In the genomic region with DNA sequence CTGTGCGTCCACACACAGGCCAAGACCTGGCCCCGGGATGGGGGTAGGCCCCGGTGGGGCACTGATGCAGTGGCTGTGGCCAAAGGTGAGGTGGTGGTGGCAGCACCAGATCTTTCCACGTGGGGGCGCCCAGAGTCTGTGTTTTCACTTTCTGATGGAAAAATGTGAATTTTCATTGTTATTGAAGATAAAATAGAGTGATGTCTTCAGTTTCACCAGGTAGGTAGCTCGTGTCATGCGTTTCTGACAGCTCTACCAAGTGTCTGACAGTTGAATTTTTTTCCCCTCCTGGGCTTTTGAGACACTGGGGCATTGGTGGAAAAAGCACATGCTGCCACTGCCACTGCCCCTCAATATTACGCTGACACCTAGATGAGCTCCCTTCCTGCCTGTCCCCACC, we compare ENCODE assay signal across 8 cellular contexts. TPM values are rescaled to one million over a fixed set of nuclear protein-coding genes. Genes with fewer than 3 reads are reported as not detected.
DNase-seq lines count a peak whose midpoint lies in the region; ATAC-seq and TF ChIP-seq lines count a peak whose summit lies in the region.

No MANE protein-coding gene starts in this region.

- no peak overlapping the region for H3K4me3 Mint-ChIP-seq in memory B cell

- peaks cover 4% of the 10 kb centered on the region for H3K36me3 Mint-ChIP-seq in memory B cell

- no CpG with 5 or more reads among the region's 8 CpGs for WGBS in mesendoderm (ENCODE audit: extremely low coverage, insufficient coverage, low lambda C conversion rate)

- H2AK5ac ChIP-seq in mesendoderm (ENCODE audit: low read length), result no peak overlapping the region

- H3K4me2 ChIP-seq in Loucy (ENCODE audit: low read depth, low read length, poor library complexity, severe bottlenecking), result no peak overlapping the region
- no peak overlapping the region for H3K4me2 ChIP-seq in mesendoderm (ENCODE audit: low read length)

- H3K36me3 ChIP-seq in Loucy (ENCODE audit: insufficient read depth, low read length) (peaks cover 75% of the 10 kb centered on the region; the same call in 1 of the 2 replicates), mesendoderm (ENCODE audit: control insufficient read depth, insufficient read depth, low read length) (peaks cover 43% of the 10 kb centered on the region)

- peak; percentile 77 for TF ChIP-seq CTCF in GM12864 (IDR thresholded peaks at IDR 0.05; ENCODE audit: low read depth, low read length, missing control alignments)
- peak; percentile 97 for TF ChIP-seq CTCF in Loucy (conservative IDR thresholded peaks at IDR 0.05; ENCODE audit: low read length)
- TF ChIP-seq CTCF in choroid plexus epithelial cell (conservative IDR thresholded peaks at IDR 0.05; ENCODE audit: low read depth, low read length), result peak; percentile 94

- H3K18ac ChIP-seq in mesendoderm (ENCODE audit: low read length), result no peak overlapping the region

- no peak overlapping the region for H3K56ac ChIP-seq in mesendoderm (ENCODE audit: low read length)

- no peak overlapping the region for H2BK5ac ChIP-seq in mesendoderm (ENCODE audit: low read length)

- H3K9ac ChIP-seq in Loucy (ENCODE audit: low read depth, low read length, poor library complexity, severe bottlenecking) (no peak overlapping the region), mesendoderm (ENCODE audit: low read length) (no peak overlapping the region)

- no peaks in the 10 kb centered on the region for H3K9me3 ChIP-seq in Loucy (ENCODE audit: insufficient read depth, low read depth, low read length)

- no peak overlapping the region for H2BK120ac ChIP-seq in mesendoderm (ENCODE audit: low read depth, low read length)

- no peaks in the 10 kb centered on the region for H3K4me1 ChIP-seq in Loucy (ENCODE audit: insufficient read depth, low read length, poor library complexity, severe bottlenecking)
- H3K4me1 ChIP-seq in mesendoderm (ENCODE audit: control insufficient read depth, low read depth, low read length), result no peaks in the 10 kb centered on the region

- H3K79me2 ChIP-seq in Loucy (ENCODE audit: insufficient read depth, low read length) (no peaks in the 10 kb centered on the region), mesendoderm (ENCODE audit: control insufficient read depth, insufficient read depth, low read length) (no peaks in the 10 kb centered on the region)

- no peak overlapping the region for H2AFZ ChIP-seq in Loucy (ENCODE audit: low read length)

- H4K8ac ChIP-seq in mesendoderm (ENCODE audit: low read depth, low read length), result no peak overlapping the region

- H3K27me3 Mint-ChIP-seq in memory B cell, result no peaks in the 10 kb centered on the region

- no peak overlapping the region for H3K4me3 ChIP-seq in GM12864 (ENCODE audit: low read depth, low read length)
- H3K4me3 ChIP-seq in Loucy (ENCODE audit: low read length, poor library complexity, severe bottlenecking), result no peak overlapping the region
- no peak overlapping the region for H3K4me3 ChIP-seq in choroid plexus epithelial cell (ENCODE audit: low read depth, low read length)
- H3K4me3 ChIP-seq in mesendoderm (ENCODE audit: low read length), result no peak overlapping the region

- H4K20me1 ChIP-seq in Loucy (ENCODE audit: insufficient read depth, low read length, poor library complexity, severe bottlenecking), result no peaks in the 10 kb centered on the region

- ATAC-seq in memory B cell (ENCODE audit: low read depth), result peak; percentile 81
- ATAC-seq in HG03571 (IDR thresholded peaks at IDR 0.05; ENCODE audit: unreplicated experiment), result no peak

- H3K9me3 Mint-ChIP-seq in memory B cell, result no peaks in the 10 kb centered on the region

- peaks cover 3% of the 10 kb centered on the region for H3K4me1 Mint-ChIP-seq in memory B cell

- H3K79me1 ChIP-seq in mesendoderm (ENCODE audit: low read length), result peaks cover 5% of the 10 kb centered on the region

- no peak overlapping the region for H3K27ac ChIP-seq in mesendoderm (ENCODE audit: low read depth, low read length)

- no peak overlapping the region for H2BK15ac ChIP-seq in mesendoderm (replicated peaks; ENCODE audit: low read depth)

- no peaks in the 10 kb centered on the region for H3K27me3 ChIP-seq in Loucy (ENCODE audit: insufficient read depth, low read length, poor library complexity, severe bottlenecking)
- H3K27me3 ChIP-seq in mesendoderm (ENCODE audit: insufficient read depth, low read length, poor library complexity), result no peaks in the 10 kb centered on the region

- no peak overlapping the region for H3K23ac ChIP-seq in mesendoderm (ENCODE audit: low read length)

- no peaks in the 10 kb centered on the region for H3F3A ChIP-seq in Loucy (ENCODE audit: low read depth)

- no peaks in the 10 kb centered on the region for H3K9me2 ChIP-seq in Loucy (replicated peaks; ENCODE audit: low read depth, low read length)

- H4K5ac ChIP-seq in mesendoderm (ENCODE audit: low read length), result no peak overlapping the region

- no peak overlapping the region for H3K4ac ChIP-seq in mesendoderm (ENCODE audit: low read depth, low read length)

- no peak for DNase-seq in GM12864 (ENCODE audit: low read depth)
- peak; percentile 79 for DNase-seq in activated CD4-positive, alpha-beta T cell treated with anti-CD3 and anti-CD28 coated beads for 48 hours
- peak; percentile 38 for DNase-seq in choroid plexus epithelial cell (ENCODE audit: low read depth)
- DNase-seq in memory B cell (ENCODE audit: low spot score in 2 of 2), result peak; percentile 75 to 80
- peak; percentile 45 for DNase-seq in stimulated activated CD8-positive, alpha-beta memory T cell treated with anti-CD3 and anti-CD28 coated beads, Interleukin-4, amount 100 ng/mL, for 24 hours (ENCODE audit: low read depth)
- no peak for DNase-seq in mesendoderm

- H3K27ac Mint-ChIP-seq in memory B cell, result no peak overlapping the region

RNA-seq across cellular contexts. Expression of a gene that starts 40.0 kb away (rescaled TPM):
- 159 TPM for polyA plus RNA-seq in mesendoderm (2013, experiment 1 of 2)
- polyA plus RNA-seq in mesendoderm (2013, experiment 2 of 2), result 156 TPM

RNA-seq across cellular contexts. Expression of a gene that starts 49.6 kb away (rescaled TPM):
- polyA plus RNA-seq in mesendoderm (2013, experiment 1 of 2), result 54.5 TPM
- polyA plus RNA-seq in mesendoderm (2013, experiment 2 of 2), result 55.5 TPM

RNA-seq across cellular contexts. Expression of a gene that starts 57.9 kb away (rescaled TPM):
- polyA plus RNA-seq in mesendoderm (2013, experiment 1 of 2), result 49.8 TPM
- polyA plus RNA-seq in mesendoderm (2013, experiment 2 of 2), result 48.5 TPM

Comparison
In these comparisons a context has a peak if more than half of its experiments do, and no peak if none do; other contexts are left out.
1. DNase-seq: peak in activated CD4-positive, alpha-beta T cell treated with anti-CD3 and anti-CD28 coated beads for 48 hours (single experiment), choroid plexus epithelial cell (single experiment), memory B cell (2 of 2) and stimulated activated CD8-positive, alpha-beta memory T cell treated with anti-CD3 and anti-CD28 coated beads, Interleukin-4, amount 100 ng/mL, for 24 hours (single experiment); none in GM12864 (single experiment) and mesendoderm (single experiment).
2. Peak in every context shown above with its lines, with median percentiles within 50 percentile points of each other: CTCF ChIP-seq.